ENCODE assay signal across 11 cellular contexts in genomic region chr2:61425605-61426155, GRCh38. TPM values are rescaled to one million over a fixed set of nuclear protein-coding genes. Genes with fewer than 3 reads are reported as not detected.
DNase-seq lines count a peak whose midpoint lies in the region; ATAC-seq and TF ChIP-seq lines count a peak whose summit lies in the region.
"Had no signal": no experiment of that assay in that cellular context is flagged by ENCODE, and none has a peak within 500 bp of the region (broad histone marks: within the 10 kb centered on the region; RNA-seq: fewer than 3 reads in every experiment).

No MANE protein-coding gene starts in this region.

- H3K79me2 ChIP-seq in osteoblast (ENCODE audit: insufficient read depth, low read length) = peaks cover 98% of the 10 kb centered on the region

- TF ChIP-seq CTCF in Caco-2 (IDR thresholded peaks at IDR 0.05; ENCODE audit: insufficient read depth in 1 of 2, low read depth in 1 of 2, low read length in 1 of 2, severe bottlenecking in 1 of 2, unreplicated experiment in 1 of 2) (no peak), osteoblast (IDR thresholded peaks at IDR 0.05; ENCODE audit: extremely low read depth, low read depth, low read length) (no peak)

- no peak overlapping the region for H2AFZ ChIP-seq in osteoblast (ENCODE audit: low read length)

- H3K27ac ChIP-seq in KOPT-K1 (ENCODE audit: low read depth, low read length, poor library complexity, severe bottlenecking) = peak overlapping the region; percentile 7
- H3K27ac ChIP-seq in osteoblast (ENCODE audit: low read depth, low read length) = no peak overlapping the region

- H4K20me1 ChIP-seq in osteoblast (ENCODE audit: insufficient read depth, low read length) = peaks cover 83% of the 10 kb centered on the region

- no peak overlapping the region for H3K4me2 ChIP-seq in osteoblast (ENCODE audit: insufficient read depth, low read length)

- CTCF ChIA-PET in Caco-2 (lab: Charles Lee) = interaction anchor here (0.6 kb wide), 1 partner anchor 22 kb away, joined by 9 read pairs; no protein-coding TSS in a partner anchor

- no peaks in the 10 kb centered on the region for H3K9me3 Mint-ChIP-seq in Caco-2 (ENCODE audit: unreplicated experiment)

- H3K4me1 Mint-ChIP-seq in Caco-2 (ENCODE audit: low read depth, unreplicated experiment) = peaks cover 22% of the 10 kb centered on the region

- peak; percentile 6 for ATAC-seq in GM21529 (IDR thresholded peaks at IDR 0.05; ENCODE audit: unreplicated experiment)
- ATAC-seq in left colon = peak; percentile 4

- H3K27ac Mint-ChIP-seq in Caco-2 (ENCODE audit: unreplicated experiment) = peak overlapping the region; percentile 29

- H3K9me3 ChIP-seq in Caco-2 (no peaks in the 10 kb centered on the region), KOPT-K1 (ENCODE audit: insufficient read depth, low read length, poor library complexity, severe bottlenecking) (no peaks in the 10 kb centered on the region), osteoblast (ENCODE audit: low read depth, low read length) (no peaks in the 10 kb centered on the region)

- H3K36me3 ChIP-seq in Caco-2 (ENCODE audit: control insufficient read depth, insufficient read depth, low read length) (no peaks in the 10 kb centered on the region), KOPT-K1 (ENCODE audit: insufficient read depth, low read length) (no peaks in the 10 kb centered on the region), osteoblast (ENCODE audit: insufficient read depth, low read length) (no peaks in the 10 kb centered on the region)

- peaks cover 6% of the 10 kb centered on the region for H3K36me3 Mint-ChIP-seq in Caco-2 (ENCODE audit: insufficient read depth, unreplicated experiment)

- no TSS peak for BruUV-seq in Caco-2 (replicated peaks; lab: Mats Ljungman, UMichigan)

- H3K4me3 ChIP-seq in Caco-2 (ENCODE audit: low read depth, low read length) = no peak overlapping the region
- H3K4me3 ChIP-seq in osteoblast (ENCODE audit: insufficient read depth, low read length) = no peak overlapping the region

- no peaks in the 10 kb centered on the region for H3K27me3 Mint-ChIP-seq in Caco-2 (ENCODE audit: insufficient read depth, unreplicated experiment)

- no peak overlapping the region for H3K4me3 Mint-ChIP-seq in Caco-2 (ENCODE audit: unreplicated experiment)

- POLR2A ChIA-PET in Caco-2 (lab: Charles Lee) = no interaction called here

- H3K27me3 ChIP-seq in Caco-2 (replicated peaks; ENCODE audit: control insufficient read depth, insufficient read depth, low read length) = no peaks in the 10 kb centered on the region
- H3K27me3 ChIP-seq in osteoblast (ENCODE audit: insufficient read depth, low read length) = no peaks in the 10 kb centered on the region

- DNase-seq in Caco-2 (no peak), left colon (no peak), DMS79 treated with DMSO at 0.1 percent for 48 hours (lab: John Stamatoyannopoulos, UW) (no peak), cerebellum (ENCODE audit: low spot score) (no peak), osteoblast (ENCODE audit: insufficient read length, low spot score, missing footprints) (no peak), NCI-H146 treated with DMSO at 0.1 percent for 48 hours (lab: John Stamatoyannopoulos, UW; ENCODE audit: unreplicated experiment) (no peak)
- DNase-seq: aorta, NCI-H2029, occipital lobe had no signal

- intact Hi-C loops in Caco-2 (cut with micrococcal nuclease; ENCODE audit: unreplicated experiment) = loop anchor here (2.0 kb wide), 1 partner anchor 45 kb away; the partner anchor contains the start of gene USP34
- intact Hi-C loops in left colon (cut with DNase I, micrococcal nuclease) = no loop called here

- H3K4me1 ChIP-seq in Caco-2 (peaks cover 6% of the 10 kb centered on the region), osteoblast (ENCODE audit: insufficient read depth, low read length) (peaks cover 6% of the 10 kb centered on the region)

RNA-seq across cellular contexts. Expression of gene USP34, which starts 45.2 kb away (rescaled TPM):
- 100 and 101 TPM in 2 replicates for total RNA-seq in Caco-2 (2022)
- total RNA-seq in left colon = 10 to 100 TPM; 81.3 to 89.0 TPM
- 246 TPM for total RNA-seq in cerebellum
- total RNA-seq in osteoblast = 152 and 160 TPM in 2 replicates
